ENCODE assay signal across 18 cellular contexts in genomic region chr12:2523317-2523716, GRCh38.
DNase-seq lines count a peak whose midpoint lies in the region; ATAC-seq and TF ChIP-seq lines count a peak whose summit lies in the region.
"Had no signal": no experiment of that assay in that cellular context is flagged by ENCODE, and none has a peak within 500 bp of the region (broad histone marks: within the 10 kb centered on the region; RNA-seq: fewer than 3 reads in every experiment).

No MANE protein-coding gene starts in this region.

- H2AFZ ChIP-seq in neuronal stem cell (ENCODE audit: low read length): no peak overlapping the region

- no peak overlapping the region for H2BK5ac ChIP-seq in neuronal stem cell (ENCODE audit: low read length)

- peak overlapping the region; percentile 56 for H2AK5ac ChIP-seq in neuronal stem cell (ENCODE audit: low read depth, low read length)

- no peaks in the 10 kb centered on the region for H3K27me3 ChIP-seq in WERI-Rb-1 (ENCODE audit: insufficient read depth, low read depth, severe bottlenecking)
- peaks cover 0 to 3% (median 0%) of the 10 kb centered on the region in 3 experiments for H3K27me3 ChIP-seq in neuronal stem cell (ENCODE audit: control insufficient read depth in 3 of 3, insufficient read depth in 3 of 3, low read depth in 1 of 3, low read length in 3 of 3)
- H3K27me3 ChIP-seq in upper lobe of right lung: no peaks in the 10 kb centered on the region
- H3K27me3 ChIP-seq: BLaER1 had no signal

- ATAC-seq in upper lobe of right lung (no peak), HG02885 (IDR thresholded peaks at IDR 0.05; ENCODE audit: poor library complexity, unreplicated experiment) (no peak)
- ATAC-seq: CD8-positive, alpha-beta T cell had no signal

- H2BK120ac ChIP-seq in neuronal stem cell (ENCODE audit: low read depth, low read length): no peak overlapping the region

- no CpG with 5 or more reads among the region's 9 CpGs for WGBS in neuronal stem cell (ENCODE audit: extremely low coverage in 2 of 2, insufficient read length in 2 of 2, insufficient replicate concordance in 1 of 2), 2 donors

- DNase-seq in WERI-Rb-1 (no peak), fibroblast of mammary gland (ENCODE audit: low read depth) (peak; percentile 10), neuronal stem cell (ENCODE audit: low spot score) (no peak), upper lobe of right lung (peak; percentile 13), glomerular visceral epithelial cell (ENCODE audit: extremely low spot score) (no peak)
- no peak for DNase-seq in activated effector memory CD4-positive, alpha-beta T cell treated with anti-CD3 and anti-CD28 coated beads, Interleukin-2, amount 50 U/mL, for 16 hours
- DNase-seq: 8988T; ACHN; BE2C; Caco-2; Calu3; CD4-positive, alpha-beta T cell; CD8-positive, alpha-beta T cell; DMS79 treated with DMSO at 0.1 percent for 48 hours; GF-D8 had no signal

- no peak overlapping the region for H2BK15ac ChIP-seq in neuronal stem cell (ENCODE audit: low read length)

- H3K36me3 ChIP-seq in WERI-Rb-1 (no peaks in the 10 kb centered on the region; the same call in 1 of the 2 replicates), neuronal stem cell (replicated peaks in 1 of 2; ENCODE audit: control insufficient read depth in 2 of 2, insufficient read depth in 2 of 2, low read length in 2 of 2) (no peaks in the 10 kb centered on the region), upper lobe of right lung (no peaks in the 10 kb centered on the region)
- H3K36me3 ChIP-seq: BE2C, BLaER1 had no signal

- no peak overlapping the region for H3K23ac ChIP-seq in neuronal stem cell (ENCODE audit: low read depth, low read length, poor library complexity)

- H3K4me1 ChIP-seq in neuronal stem cell (ENCODE audit: control insufficient read depth in 2 of 2, insufficient read depth in 1 of 2, low read depth in 1 of 2, low read length in 2 of 2): peaks cover 1 to 4% of the 10 kb centered on the region in 2 donors
- no peaks in the 10 kb centered on the region for H3K4me1 ChIP-seq in upper lobe of right lung
- H3K4me1 ChIP-seq: BLaER1, Caco-2 had no signal

- H3K4ac ChIP-seq in neuronal stem cell (ENCODE audit: low read length): no peak overlapping the region

- no peak for TF ChIP-seq CTCF in WERI-Rb-1 (IDR thresholded peaks at IDR 0.05; ENCODE audit: low read depth, low read length)
- TF ChIP-seq CTCF in fibroblast of mammary gland (conservative IDR thresholded peaks at IDR 0.05; ENCODE audit: control insufficient read depth, insufficient read depth, low read depth, low read length): no peak
- TF ChIP-seq CTCF in upper lobe of right lung (IDR thresholded peaks at IDR 0.05): no peak

- no peak overlapping the region for H3K4me3 ChIP-seq in WERI-Rb-1 (ENCODE audit: low read depth, low read length)
- H3K4me3 ChIP-seq in fibroblast of mammary gland (ENCODE audit: control insufficient read depth, low read depth, low read length): no peak overlapping the region
- no peak overlapping the region for H3K4me3 ChIP-seq in neuronal stem cell (ENCODE audit: low read length in 2 of 2)
- no peak overlapping the region for H3K4me3 ChIP-seq in upper lobe of right lung
- H3K4me3 ChIP-seq: BLaER1 had no signal

- H3K9me3 ChIP-seq in WERI-Rb-1 (ENCODE audit: severe bottlenecking) (no peaks in the 10 kb centered on the region), neuronal stem cell (replicated peaks in 1 of 2; ENCODE audit: control insufficient read depth in 2 of 2, insufficient read depth in 1 of 2, low read depth in 1 of 2, low read length in 2 of 2) (peaks cover 0 to 10% of the 10 kb centered on the region in 2 donors), upper lobe of right lung (no peaks in the 10 kb centered on the region)

- no peak overlapping the region for H3K9ac ChIP-seq in neuronal stem cell (ENCODE audit: low read depth, low read length, poor library complexity)
- H3K9ac ChIP-seq: BLaER1 had no signal

- intact Hi-C loops in upper lobe of right lung (cut with DNase I): no loop called here

- H3K79me1 ChIP-seq in neuronal stem cell (ENCODE audit: low read depth, low read length): peaks cover under 1% of the 10 kb centered on the region

- peak overlapping the region; percentile 20 for H3K18ac ChIP-seq in neuronal stem cell (ENCODE audit: low read length)

- no peak overlapping the region for H3K14ac ChIP-seq in neuronal stem cell (ENCODE audit: low read length)

- H2BK12ac ChIP-seq in neuronal stem cell (ENCODE audit: low read length): no peak overlapping the region

- H4K8ac ChIP-seq in neuronal stem cell (ENCODE audit: low read depth, low read length): no peak overlapping the region

- H3K27ac ChIP-seq in WERI-Rb-1 (peak overlapping the region; percentile 36), neuronal stem cell (replicated peaks; ENCODE audit: low read length) (no peak overlapping the region), upper lobe of right lung (no peak overlapping the region)
- H3K27ac ChIP-seq: BLaER1, C4-2B had no signal

- no peak overlapping the region for H3K4me2 ChIP-seq in neuronal stem cell (ENCODE audit: insufficient read depth, low read length, poor library complexity, severe bottlenecking)
- H3K4me2 ChIP-seq: BLaER1 had no signal

- H4K91ac ChIP-seq in neuronal stem cell (ENCODE audit: low read depth, low read length, poor library complexity): no peak overlapping the region

Comparison
In these comparisons a context has a peak if more than half of its experiments do, and no peak if none do; other contexts are left out.
1. DNase-seq: peak in fibroblast of mammary gland (single experiment) and upper lobe of right lung (single experiment); none in WERI-Rb-1 (single experiment), neuronal stem cell (single experiment), glomerular visceral epithelial cell (single experiment) and activated effector memory CD4-positive, alpha-beta T cell treated with anti-CD3 and anti-CD28 coated beads, Interleukin-2, amount 50 U/mL, for 16 hours (single experiment).